ENCODE assay signal across 8 cellular contexts in the genomic region with DNA sequence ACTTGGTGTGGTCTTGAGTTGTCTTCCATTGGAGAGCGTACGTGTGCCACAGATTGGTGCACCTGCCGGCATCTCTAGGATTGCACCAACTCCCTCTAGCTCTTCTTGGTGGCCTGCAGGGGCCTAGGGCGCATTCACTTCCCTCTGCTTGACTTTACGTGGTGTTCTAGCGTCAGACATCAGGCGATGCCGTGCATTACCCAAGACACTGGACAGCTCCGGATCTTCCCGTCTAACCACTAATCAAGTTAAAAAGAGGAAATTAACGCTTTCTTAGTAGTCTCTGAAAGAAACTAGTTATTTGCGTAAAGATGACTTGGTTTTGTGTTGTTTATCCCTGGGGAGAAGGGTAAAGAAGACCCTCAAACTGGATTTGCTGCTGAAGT. TPM values are rescaled to one million over a fixed set of nuclear protein-coding genes. Genes with fewer than 3 reads are reported as not detected.
DNase-seq lines count a peak whose midpoint lies in the region; ATAC-seq and TF ChIP-seq lines count a peak whose summit lies in the region.

No MANE protein-coding gene starts in this region.

- 21 to 22% methylated on average over 12 of the region's 12 CpGs for WGBS in esophagus squamous epithelium, 2 donors

- H3K27me3 ChIP-seq in esophagus squamous epithelium (no peaks in the 10 kb centered on the region), muscle layer of duodenum (ENCODE audit: low read depth, low read length) (no peaks in the 10 kb centered on the region)

- peaks cover 83% of the 10 kb centered on the region for H3K4me1 Mint-ChIP-seq in CD14-positive monocyte

- peak overlapping the region; percentile 98 to 100 (median 100) for H3K27ac Mint-ChIP-seq in CD14-positive monocyte

- peaks cover 0 to 1% (median 0%) of the 10 kb centered on the region in 3 donors for H3K27me3 Mint-ChIP-seq in CD14-positive monocyte (ENCODE audit: low read depth in 3 of 3)

- peak overlapping the region; percentile 98 to 99 for H3K4me3 Mint-ChIP-seq in CD14-positive monocyte

- peak; percentile 94 for DNase-seq in CD14-positive monocyte (ENCODE audit: low spot score)
- DNase-seq in GM19238 (ENCODE audit: insufficient read length, low spot score) = peak; percentile 20
- peak; percentile 54 for DNase-seq in UCSD-AML1 (lab: John Stamatoyannopoulos, UW; ENCODE audit: unreplicated experiment)
- DNase-seq in esophagus squamous epithelium (lab: John Stamatoyannopoulos, UW) = peak; percentile 30
- no peak for DNase-seq in DMS79 (lab: John Stamatoyannopoulos, UW)

- H3K9me3 ChIP-seq in esophagus squamous epithelium = no peaks in the 10 kb centered on the region
- no peaks in the 10 kb centered on the region for H3K9me3 ChIP-seq in muscle layer of duodenum (ENCODE audit: control insufficient read depth in 1 of 2, low read length in 2 of 2)

- no peaks in the 10 kb centered on the region for H3K9me3 Mint-ChIP-seq in CD14-positive monocyte

- ATAC-seq in HG03571 (IDR thresholded peaks at IDR 0.05; ENCODE audit: unreplicated experiment) (peak; percentile 40), HG02678 (IDR thresholded peaks at IDR 0.05; ENCODE audit: unreplicated experiment) (no peak)

- peaks cover 0 to 35% (median 0%) of the 10 kb centered on the region in 3 donors for H3K36me3 ChIP-seq in esophagus squamous epithelium
- H3K36me3 ChIP-seq in muscle layer of duodenum (ENCODE audit: control insufficient read depth in 1 of 2, insufficient read depth in 2 of 2, low read length in 2 of 2) = peaks cover 14 to 25% of the 10 kb centered on the region in 2 donors

- intact Hi-C loops in CD14-positive monocyte (cut with micrococcal nuclease) = loop anchor here (2.0 to 5.0 kb wide), 4 partner anchors 33 to 67 kb away; partner anchors contain the start of gene IFNAR1 (in 1 of the 2)
- intact Hi-C loops in esophagus squamous epithelium (cut with DNase I) = no loop called here

- peaks cover 46 to 61% of the 10 kb centered on the region in 2 donors for H3K36me3 Mint-ChIP-seq in CD14-positive monocyte

- TF ChIP-seq CTCF in CD14-positive monocyte (IDR thresholded peaks at IDR 0.05) (peak; percentile 27), esophagus squamous epithelium (IDR thresholded peaks at IDR 0.05) (peak in 1 of 6 experiments; percentile 19)

- no peak for TF ChIP-seq POLR2A in esophagus squamous epithelium (IDR thresholded peaks at IDR 0.05)

- peaks cover 13 to 48% (median 19%) of the 10 kb centered on the region in 3 donors for H3K4me1 ChIP-seq in esophagus squamous epithelium
- H3K4me1 ChIP-seq in muscle layer of duodenum (ENCODE audit: control insufficient read depth in 1 of 2, insufficient read depth in 2 of 2, low read length in 2 of 2) = peaks cover 0 to 5% of the 10 kb centered on the region in 2 donors

- H3K27ac ChIP-seq in esophagus squamous epithelium (peak overlapping the region; percentile 88 to 96 (median 90)), muscle layer of duodenum (ENCODE audit: low read length) (peak overlapping the region; percentile 86)

- H3K4me3 ChIP-seq in esophagus squamous epithelium (peak overlapping the region; percentile 84 to 89 (median 86)), muscle layer of duodenum (ENCODE audit: low read depth in 1 of 2, low read length in 2 of 2) (peak overlapping the region; percentile 74 to 81)

RNA-seq across cellular contexts. Expression of gene IL10RB, which starts 0.5 kb away (rescaled TPM):
- polyA plus RNA-seq in CD14-positive monocyte = 100 to 1,000 TPM; 212 to 225 TPM
- total RNA-seq in esophagus squamous epithelium = 10 to 100 TPM; 28.1 to 47.7 (median 32.3) TPM

RNA-seq across cellular contexts. Expression of gene IFNAR2, which starts 35.9 kb away (rescaled TPM):
- polyA plus RNA-seq in CD14-positive monocyte = 10 to 100 TPM; 47.7 to 79.8 TPM
- total RNA-seq in esophagus squamous epithelium = 10 to 100 TPM in 1 of 4 donors, 1 to 10 TPM in 3; 4.0 to 13.3 (median 7.0) TPM

RNA-seq across cellular contexts. Expression of gene IFNAR1, which starts 59.1 kb away (rescaled TPM):
- 10 to 100 TPM; 56.2 to 95.3 TPM for polyA plus RNA-seq in CD14-positive monocyte
- total RNA-seq in esophagus squamous epithelium = 10 to 100 TPM; 12.4 to 19.3 (median 15.5) TPM
